Comparison of ENCODE assay signal across 27 cellular contexts in the genomic region with DNA sequence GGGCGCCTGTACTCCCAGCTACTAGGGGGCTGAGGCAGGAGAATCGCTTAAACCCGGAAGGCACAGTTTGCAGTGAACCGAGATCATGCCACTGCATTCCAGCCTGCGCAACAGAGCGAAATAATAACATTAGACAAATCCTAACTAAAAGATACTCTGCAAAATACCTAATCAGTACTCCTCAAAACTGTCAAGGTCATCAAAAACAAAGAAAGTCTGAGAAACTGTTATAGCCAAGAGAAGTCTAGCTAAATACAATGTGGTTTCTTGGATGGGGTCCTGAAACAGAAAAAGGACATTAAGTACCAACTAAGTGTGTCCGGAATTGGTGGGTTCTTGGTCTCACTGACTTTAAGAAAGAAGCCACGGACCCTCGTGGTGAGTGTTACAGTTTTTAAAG.
"Had no signal": no experiment of that assay in that cellular context is flagged by ENCODE, and none has a peak within 500 bp of the region (broad histone marks: within the 10 kb centered on the region; RNA-seq: fewer than 3 reads in every experiment).

No MANE protein-coding gene starts in this region.

- H3K9me3 ChIP-seq: colonic mucosa, esophagus squamous epithelium, gastrocnemius medialis, heart right ventricle, left lung, lower lobe of right lung, mucosa of descending colon had no signal

- H3K36me3 ChIP-seq: colonic mucosa, esophagus squamous epithelium, gastrocnemius medialis, heart right ventricle, left lung, lower lobe of right lung had no signal

- H3K4me1 ChIP-seq: colonic mucosa, esophagus squamous epithelium, gastrocnemius medialis, heart right ventricle, left lung, lower lobe of right lung had no signal

- H3K27ac ChIP-seq: colonic mucosa, epithelial cell of prostate, esophagus squamous epithelium, gastrocnemius medialis, heart right ventricle, left lung, lower lobe of right lung had no signal

- ATAC-seq: effector memory CD8-positive, alpha-beta T cell; esophagus mucosa; gastrocnemius medialis; heart right ventricle; left cardiac atrium; left lung; left ventricle myocardium superior; lower lobe of right lung; mucosa of descending colon had no signal

- H3K4me1 Mint-ChIP-seq: mesothelial cell of epicardium had no signal

- H3K27me3 ChIP-seq: colonic mucosa, esophagus squamous epithelium, gastrocnemius medialis, left lung had no signal

- H3K4me3 ChIP-seq: colonic mucosa, esophagus squamous epithelium, gastrocnemius medialis, heart right ventricle, left lung, lower lobe of right lung, mucosa of descending colon had no signal

- H3K36me3 Mint-ChIP-seq: mesothelial cell of epicardium had no signal

- H3K27me3 Mint-ChIP-seq: dendritic cell treated with granulocyte-macrophage colony-stimulating factor and Interleukin-4, amounts not matched to agents 40 ng/mL and 50 ng/mL, for 4 days; effector memory CD8-positive, alpha-beta T cell had no signal

- H3K9me3 Mint-ChIP-seq: dendritic cell treated with granulocyte-macrophage colony-stimulating factor and Interleukin-4, amounts not matched to agents 40 ng/mL and 50 ng/mL, for 4 days; effector memory CD8-positive, alpha-beta T cell had no signal

- H3K4me3 Mint-ChIP-seq: dendritic cell treated with granulocyte-macrophage colony-stimulating factor and Interleukin-4, amounts not matched to agents 40 ng/mL and 50 ng/mL, for 4 days; effector memory CD8-positive, alpha-beta T cell; endodermal cell; mesothelial cell of epicardium had no signal

- FAIRE-seq: endometrium, islet of Langerhans, keratinocyte had no signal

- DNase-seq: colonic mucosa; cortex of kidney; effector CD8-positive, alpha-beta T cell; effector memory CD8-positive, alpha-beta T cell; endodermal cell; erythroblast; esophagus squamous epithelium; foreskin fibroblast; foreskin melanocyte; gastrocnemius medialis; glutamatergic neuron; head of caudate nucleus; heart right ventricle; hippocampal formation; left cardiac atrium; left lung; left ventricle myocardium superior; lower lobe of right lung; mesenchymal stem cell; mucosa of descending colon had no signal

- H3K27ac Mint-ChIP-seq: dendritic cell treated with granulocyte-macrophage colony-stimulating factor and Interleukin-4, amounts not matched to agents 40 ng/mL and 50 ng/mL, for 4 days; effector memory CD8-positive, alpha-beta T cell; endodermal cell; mesothelial cell of epicardium had no signal
